23 cellular contexts compared by ENCODE assay signal in genomic region chr20:39090881-39091280, GRCh38.
"Had no signal": no experiment of that assay in that cellular context is flagged by ENCODE, and none has a peak within 500 bp of the region (broad histone marks: within the 10 kb centered on the region; RNA-seq: fewer than 3 reads in every experiment).

No MANE protein-coding gene starts in this region.

- H3K9me3 ChIP-seq: ascending aorta, testis had no signal

- ATAC-seq: activated CD4-positive, alpha-beta T cell treated with anti-CD3 and anti-CD28 coated beads for 36 hours; gastroesophageal sphincter; heart right ventricle; left ventricle myocardium superior; stimulated activated memory B cell treated with anti-CD40 and anti-IgM and Interleukin-4, amounts not matched to agents 10 μg/mL and 1 μg/mL and 100 μg/mL, for 72 hours had no signal

- H3K36me3 Mint-ChIP-seq: activated naive CD4-positive, alpha-beta T cell treated with anti-CD3 and anti-CD28 coated beads, Interleukin-2, amount 50 U/mL, for 24 hours; memory B cell; stimulated activated memory B cell treated with anti-CD40 and anti-IgM and Interleukin-4, amounts not matched to agents 10 μg/mL and 1 μg/mL and 100 μg/mL, for 72 hours; type B pancreatic cell had no signal

- H3K4me1 ChIP-seq: ascending aorta, gastroesophageal sphincter, heart right ventricle, spleen, testis had no signal

- H3K4me3 Mint-ChIP-seq: activated CD4-positive, alpha-beta T cell treated with anti-CD3 and anti-CD28 coated beads for 36 hours; activated naive CD4-positive, alpha-beta T cell treated with anti-CD3 and anti-CD28 coated beads, Interleukin-2, amount 50 U/mL, for 24 hours; immature natural killer cell; memory B cell; nephron; stimulated activated memory B cell treated with anti-CD40 and anti-IgM and Interleukin-4, amounts not matched to agents 10 μg/mL and 1 μg/mL and 100 μg/mL, for 72 hours; type B pancreatic cell had no signal

- H3K27ac ChIP-seq: ascending aorta, gastroesophageal sphincter, heart right ventricle, spleen, testis, WERI-Rb-1 had no signal

- H3K27ac Mint-ChIP-seq: activated CD4-positive, alpha-beta T cell treated with anti-CD3 and anti-CD28 coated beads for 36 hours; activated naive CD4-positive, alpha-beta T cell treated with anti-CD3 and anti-CD28 coated beads, Interleukin-2, amount 50 U/mL, for 24 hours; memory B cell; nephron; stimulated activated memory B cell treated with anti-CD40 and anti-IgM and Interleukin-4, amounts not matched to agents 10 μg/mL and 1 μg/mL and 100 μg/mL, for 72 hours; type B pancreatic cell had no signal

- H3K4me3 ChIP-seq: ascending aorta, gastroesophageal sphincter, heart right ventricle, spleen, testis had no signal

- H3K4me1 Mint-ChIP-seq: activated CD4-positive, alpha-beta T cell treated with anti-CD3 and anti-CD28 coated beads for 36 hours; memory B cell; nephron; stimulated activated memory B cell treated with anti-CD40 and anti-IgM and Interleukin-4, amounts not matched to agents 10 μg/mL and 1 μg/mL and 100 μg/mL, for 72 hours had no signal

- H3K27me3 ChIP-seq: ascending aorta, testis had no signal

- H3K36me3 ChIP-seq: ascending aorta, gastroesophageal sphincter, heart right ventricle, spleen, WERI-Rb-1 had no signal

- H3K9me3 Mint-ChIP-seq: activated naive CD4-positive, alpha-beta T cell treated with anti-CD3 and anti-CD28 coated beads, Interleukin-2, amount 50 U/mL, for 24 hours; immature natural killer cell; stimulated activated memory B cell treated with anti-CD40 and anti-IgM and Interleukin-4, amounts not matched to agents 10 μg/mL and 1 μg/mL and 100 μg/mL, for 72 hours; type B pancreatic cell had no signal

- DNase-seq: activated CD4-positive, alpha-beta T cell treated with anti-CD3 and anti-CD28 coated beads for 36 hours; activated CD4-positive, alpha-beta T cell treated with anti-CD3 and anti-CD28 coated beads, Interleukin-2, amount 50 U/mL, for 48 hours; activated gamma-delta T cell; cortex of kidney; heart right ventricle; immature natural killer cell; kidney glomerular epithelial cell; left ventricle myocardium superior; occipital lobe; posterior cingulate gyrus; retina; spleen; stimulated activated CD4-positive, alpha-beta T cell treated with anti-CD3 and anti-CD28 coated beads, Interleukin-4, amount 100 ng/mL, for 4 hours; T-helper 2 cell; testis; WERI-Rb-1 had no signal
